ENCODE assay signal across 9 cellular contexts in genomic region chrY:13479828-13480227, GRCh38. TPM values are rescaled to one million over a fixed set of nuclear protein-coding genes. Genes with fewer than 3 reads are reported as not detected.
DNase-seq lines count a peak whose midpoint lies in the region; ATAC-seq, FAIRE-seq and TF ChIP-seq lines count a peak whose summit lies in the region.
"Had no signal": no experiment of that assay in that cellular context is flagged by ENCODE, and none has a peak within 500 bp of the region (broad histone marks: within the 10 kb centered on the region; RNA-seq: fewer than 3 reads in every experiment).

Gene UTY (minus strand): TSS chrY:13480033. CDS start chrY:13479665, 368 bp downstream.

- peak within 1 kb of the TSS; percentile 93 for H3K4me3 Mint-ChIP-seq in CD4-positive, alpha-beta T cell

- H3K27ac Mint-ChIP-seq in CD4-positive, alpha-beta T cell, result peak within 1 kb of the TSS; percentile 97

- CTCF ChIA-PET in CD4-positive, alpha-beta T cell (lab: Charles Lee), result no interaction called here

- 0 to 4% methylated on average over 18 of the region's 18 CpGs for WGBS in ectodermal cell, 2 experiments

- no peak for TF ChIP-seq CTCF in CD4-positive, alpha-beta T cell (IDR thresholded peaks at IDR 0.05)
- no peak for TF ChIP-seq CTCF in neutrophil (IDR thresholded peaks at IDR 0.05)
- TF ChIP-seq CTCF in D721Med (IDR thresholded peaks at IDR 0.05; ENCODE audit: insufficient read depth, missing control alignments), result no peak

- H3K4me3 ChIP-seq in ectodermal cell (ENCODE audit: insufficient read depth, low read depth, low read length) (peak within 1 kb of the TSS; percentile 76), neutrophil (ENCODE audit: low read depth in 1 of 2, low read length in 1 of 2) (peak within 1 kb of the TSS; percentile 64 to 73)

- peaks cover 47% of the 10 kb centered on the region for H3K36me3 Mint-ChIP-seq in CD4-positive, alpha-beta T cell (ENCODE audit: low read depth)

- no peaks in the 10 kb centered on the region for H3K27me3 ChIP-seq in CD4-positive, alpha-beta T cell (ENCODE audit: control insufficient read depth, insufficient read depth, low read length)
- H3K27me3 ChIP-seq in ectodermal cell (ENCODE audit: control insufficient read depth, insufficient read depth, low read length, poor library complexity, severe bottlenecking), result no peaks in the 10 kb centered on the region
- H3K27me3 ChIP-seq in neutrophil, result no peaks in the 10 kb centered on the region

- H3K27me3 Mint-ChIP-seq in CD4-positive, alpha-beta T cell, result no peaks in the 10 kb centered on the region

- no peak for FAIRE-seq in D721Med (lab: Jason Lieb, UNC)
- FAIRE-seq: endometrium had no signal

- POLR2A ChIA-PET in CD4-positive, alpha-beta T cell (lab: Charles Lee), result interaction anchor here (0.6 to 2.9 kb wide), 7 partner anchors 9 to 861 kb away, joined by 3 to 62 read pairs (median 9); partner anchors contain the start of genes DDX3Y and TMSB4Y

- no peaks in the 10 kb centered on the region for H3K4me1 ChIP-seq in ectodermal cell (ENCODE audit: control insufficient read depth, insufficient read depth, low read length)
- peaks cover 0 to 13% of the 10 kb centered on the region in 2 experiments for H3K4me1 ChIP-seq in neutrophil (ENCODE audit: control insufficient read depth in 1 of 2, insufficient read depth in 1 of 2, low read depth in 1 of 2, low read length in 1 of 2)

- H3K36me3 ChIP-seq in ectodermal cell (ENCODE audit: control insufficient read depth, insufficient read depth, low read length) (no peaks in the 10 kb centered on the region), neutrophil (peaks cover 4% of the 10 kb centered on the region)

- intact Hi-C loops in CD4-positive, alpha-beta T cell (cut with DNase I, micrococcal nuclease), result loop anchor here (5.0 to 10.0 kb wide), 3 partner anchors 222 to 815 kb away; partner anchors contain the start of genes TMSB4Y (in 2 of the 2) and DDX3Y (in 1 of the 2)

- no peaks in the 10 kb centered on the region for H3K9me3 Mint-ChIP-seq in CD4-positive, alpha-beta T cell

- H3K9me3 ChIP-seq in CD4-positive, alpha-beta T cell (ENCODE audit: control insufficient read depth, low read length), result no peaks in the 10 kb centered on the region
- H3K9me3 ChIP-seq in ectodermal cell (ENCODE audit: control insufficient read depth, low read length) (no peaks in the 10 kb centered on the region), neutrophil (no peaks in the 10 kb centered on the region)

- ATAC-seq in CD4-positive, alpha-beta T cell (ENCODE audit: poor library complexity), result peak; percentile 85
- peak; percentile 97 for ATAC-seq in HG02798 (IDR thresholded peaks at IDR 0.05; ENCODE audit: poor library complexity, unreplicated experiment)

- H3K27ac ChIP-seq in CD4-positive, alpha-beta T cell (ENCODE audit: low read depth, low read length), result peak within 1 kb of the TSS; percentile 87
- peak within 1 kb of the TSS; percentile 71 for H3K27ac ChIP-seq in ectodermal cell (ENCODE audit: insufficient read depth, low read depth, low read length, poor library complexity, severe bottlenecking)
- H3K27ac ChIP-seq in neutrophil, result peak within 1 kb of the TSS; percentile 93

- DNase-seq in CD4-positive, alpha-beta T cell, result peak in 7 of 10 experiments; percentile 51 to 74 (median 57)
- DNase-seq in SKM-1 treated with dmso at 0.1 percent for 144 hours (lab: John Stamatoyannopoulos, UW; ENCODE audit: unreplicated experiment) (peak; percentile 83), D721Med (ENCODE audit: insufficient read length, low spot score) (no peak), NOMO-1 (lab: John Stamatoyannopoulos, UW; ENCODE audit: unreplicated experiment in 2 of 2) (no peak), HPDE6-E6E7 (ENCODE audit: extremely low spot score) (no peak)

- peaks cover 32% of the 10 kb centered on the region for H3K4me1 Mint-ChIP-seq in CD4-positive, alpha-beta T cell (ENCODE audit: low read depth)

RNA-seq across cellular contexts. Expression of gene UTY, which starts in this region (rescaled TPM):
- 10 to 100 TPM; 82.9 to 87.1 TPM for total RNA-seq in CD4-positive, alpha-beta T cell
- polyA plus RNA-seq in ectodermal cell (2013, experiment 1 of 4), result 14.3 TPM
- 15.9 TPM for polyA plus RNA-seq in ectodermal cell (2013, experiment 2 of 4)
- 15.3 TPM for polyA plus RNA-seq in ectodermal cell (2013, experiment 3 of 4)
- polyA plus RNA-seq in ectodermal cell (2013, experiment 4 of 4), result 16.2 TPM

Comparison
In these comparisons a context has a peak if more than half of its experiments do, and no peak if none do; other contexts are left out.
1. DNase-seq: peak in CD4-positive, alpha-beta T cell (7 of 10) and SKM-1 treated with dmso at 0.1 percent for 144 hours (single experiment); none in D721Med (single experiment), NOMO-1 (0 of 2) and HPDE6-E6E7 (single experiment).
2. Peak in every context shown above with its lines, with median percentiles within 50 percentile points of each other: H3K27ac ChIP-seq.